15 cellular contexts compared by ENCODE assay signal in genomic region chr15:56944485-56944884, GRCh38. TPM values are rescaled to one million over a fixed set of nuclear protein-coding genes. Genes with fewer than 3 reads are reported as not detected.
A peak's percentile ranks its signal among the peaks of the same experiment; 100 is the strongest.
DNase-seq lines count a peak whose midpoint lies in the region; ATAC-seq and TF ChIP-seq lines count a peak whose summit lies in the region.
"Had no signal": no experiment of that assay in that cellular context is flagged by ENCODE, and none has a peak within 500 bp of the region (broad histone marks: within the 10 kb centered on the region; RNA-seq: fewer than 3 reads in every experiment).

No MANE protein-coding gene starts in this region.

- no peak for TF ChIP-seq CTCF in dorsolateral prefrontal cortex (IDR thresholded peaks at IDR 0.05 in 54 of 56, conservative IDR thresholded peaks at IDR 0.05 in 2 of 56; ENCODE audit: low read depth in 1 of 56, partially characterized antibody in 56 of 56)
- TF ChIP-seq CTCF in esophagus muscularis mucosa (IDR thresholded peaks at IDR 0.05): no peak

- intact Hi-C loops in dorsolateral prefrontal cortex (cut with DNase I) (no loop called here), esophagus muscularis mucosa (cut with DNase I) (no loop called here)

- DNase-seq in caudate nucleus (lab: John Stamatoyannopoulos, UW) (no peak), dorsolateral prefrontal cortex (no peak), substantia nigra (lab: John Stamatoyannopoulos, UW) (no peak), hippocampal formation (lab: John Stamatoyannopoulos, UW) (no peak), esophagus muscularis mucosa (ENCODE audit: extremely low spot score) (no peak)
- DNase-seq: C1 segment of cervical spinal cord; Calu3; CD4-positive, alpha-beta memory T cell; COR-L47; DMS53; DND-41; GM23248; H7; HCEC 1CT had no signal

- no peak for ATAC-seq in GM21528 (IDR thresholded peaks at IDR 0.05; ENCODE audit: low FRiP score, unreplicated experiment)

- H3K27ac ChIP-seq in caudate nucleus (ENCODE audit: low read depth, low read length) (peak overlapping the region; percentile 48), dorsolateral prefrontal cortex (peak overlapping the region in 56 of 59 donors; percentile 6 to 96 (median 85)), substantia nigra (ENCODE audit: low read depth, low read length, poor library complexity, severe bottlenecking) (peak overlapping the region; percentile 56), esophagus muscularis mucosa (replicated peaks in 1 of 4) (no peak overlapping the region)

- peaks cover 0 to 3% (median 0%) of the 10 kb centered on the region in 4 donors for H3K36me3 ChIP-seq in esophagus muscularis mucosa

- peaks cover 0 to 10% (median 3%) of the 10 kb centered on the region in 4 donors for H3K9me3 ChIP-seq in esophagus muscularis mucosa

- no peaks in the 10 kb centered on the region for H3K27me3 ChIP-seq in dorsolateral prefrontal cortex
- no peaks in the 10 kb centered on the region for H3K27me3 ChIP-seq in esophagus muscularis mucosa

- TF ChIP-seq EP300 in esophagus muscularis mucosa (IDR thresholded peaks at IDR 0.05): no peak

- WGBS in esophagus muscularis mucosa: 84% methylated on average over 1 of the region's 1 CpG

- H3K4me1 ChIP-seq in esophagus muscularis mucosa: peaks cover 20 to 58% (median 41%) of the 10 kb centered on the region in 4 donors

- no peak for TF ChIP-seq POLR2A in esophagus muscularis mucosa (IDR thresholded peaks at IDR 0.05; ENCODE audit: low read depth)

- H3K4me3 ChIP-seq in dorsolateral prefrontal cortex: no peak overlapping the region
- no peak overlapping the region for H3K4me3 ChIP-seq in esophagus muscularis mucosa
- H3K4me3 ChIP-seq: GM23248 had no signal

RNA-seq across cellular contexts. Expression of gene TCF12, which starts 26.0 kb away (rescaled TPM):
- total RNA-seq in dorsolateral prefrontal cortex (100 to 1,000 TPM in 76 of 120 experiments, 10 to 100 TPM in 44; 63.4 to 217 (median 109) TPM), esophagus muscularis mucosa (100 to 1,000 TPM; 108 to 177 (median 148) TPM)

Comparison
In these comparisons a context has a peak if more than half of its experiments do, and no peak if none do; other contexts are left out.
1. H3K27ac ChIP-seq: peak in caudate nucleus (single experiment), dorsolateral prefrontal cortex (56 of 59) and substantia nigra (single experiment); none in esophagus muscularis mucosa (0 of 4).